14 cellular contexts compared by ENCODE assay signal in genomic region chr18:45657357-45658335, GRCh38. TPM values are rescaled to one million over a fixed set of nuclear protein-coding genes. Genes with fewer than 3 reads are reported as not detected.
A peak's percentile ranks its signal among the peaks of the same experiment; 100 is the strongest.
DNase-seq lines count a peak whose midpoint lies in the region; ATAC-seq and TF ChIP-seq lines count a peak whose summit lies in the region.
"Had no signal": no experiment of that assay in that cellular context is flagged by ENCODE, and none has a peak within 500 bp of the region (broad histone marks: within the 10 kb centered on the region; RNA-seq: fewer than 3 reads in every experiment).

No MANE protein-coding gene starts in this region.

- POLR2A ChIA-PET in MCF 10A (lab: Yijun Ruan, JAX) (interaction anchor here (0.7 to 1.7 kb wide), 3 partner anchors 9 to 28 kb away, joined by 3 to 6 read pairs (median 4); no protein-coding TSS in a partner anchor), T-cell (lab: Charles Lee) (interaction anchor here in 1 of 2 donors (0.7 kb wide), 1 partner anchor 31 kb away, joined by 11 read pairs; no protein-coding TSS in a partner anchor)

- H3K27ac ChIP-seq in breast epithelium, result no peak overlapping the region
- H3K27ac ChIP-seq: lower lobe of right lung had no signal

- peak overlapping the region; percentile 14 for H3K4me3 Mint-ChIP-seq in MCF 10A (ENCODE audit: unreplicated experiment)
- peak overlapping the region; percentile 0 to 66 (median 3) for H3K4me3 Mint-ChIP-seq in T-cell
- no peak overlapping the region for H3K4me3 Mint-ChIP-seq in progenitor cell of endocrine pancreas (ENCODE audit: low read depth)
- H3K4me3 Mint-ChIP-seq: H9 had no signal

- H3K27me3 ChIP-seq in breast epithelium, result no peaks in the 10 kb centered on the region
- H3K27me3 ChIP-seq: BE2C had no signal

- no TSS peak for BruUV-seq in MCF 10A (replicated peaks; lab: Mats Ljungman, UMichigan)

- CTCF ChIA-PET in MCF 10A (lab: Yijun Ruan, JAX) (interaction anchor here (0.7 to 1.9 kb wide), 3 partner anchors 9 to 38 kb away, joined by 3 to 5 read pairs (median 4); no protein-coding TSS in a partner anchor), T-cell (lab: Charles Lee) (interaction anchor here (0.6 to 1.4 kb wide), 5 partner anchors 8 to 458 kb away, joined by 3 to 4 read pairs (median 3); no protein-coding TSS in a partner anchor)

- no peaks in the 10 kb centered on the region for H3K9me3 Mint-ChIP-seq in MCF 10A (ENCODE audit: unreplicated experiment)
- H3K9me3 Mint-ChIP-seq in T-cell, result no peaks in the 10 kb centered on the region
- no peaks in the 10 kb centered on the region for H3K9me3 Mint-ChIP-seq in progenitor cell of endocrine pancreas (ENCODE audit: low read depth)
- H3K9me3 Mint-ChIP-seq: H9 had no signal

- H3K27ac Mint-ChIP-seq in MCF 10A (ENCODE audit: low read depth, unreplicated experiment) (peak overlapping the region; percentile 64), T-cell (peak overlapping the region; percentile 60), progenitor cell of endocrine pancreas (no peak overlapping the region)
- H3K27ac Mint-ChIP-seq: H9 had no signal

- H3K27me3 Mint-ChIP-seq in MCF 10A (ENCODE audit: insufficient read depth, unreplicated experiment), result no peaks in the 10 kb centered on the region
- no peaks in the 10 kb centered on the region for H3K27me3 Mint-ChIP-seq in T-cell
- H3K27me3 Mint-ChIP-seq in progenitor cell of endocrine pancreas, result peaks cover 3% of the 10 kb centered on the region

- H3K36me3 ChIP-seq in breast epithelium, result no peaks in the 10 kb centered on the region
- H3K36me3 ChIP-seq: BE2C, lower lobe of right lung had no signal

- ATAC-seq in T-cell (replicated peaks in 1 of 4), result peak; percentile 66 to 97 (median 87)
- ATAC-seq in HG02852 (IDR thresholded peaks at IDR 0.05; ENCODE audit: unreplicated experiment), result no peak
- ATAC-seq in GM21825 (IDR thresholded peaks at IDR 0.05; ENCODE audit: unreplicated experiment), result no peak
- ATAC-seq: lower lobe of right lung had no signal

- DNase-seq in MCF 10A (ENCODE audit: unreplicated experiment) (peak; percentile 66), breast epithelium (ENCODE audit: low spot score in 2 of 2) (no peak), T-cell (peak in 24 of 34 experiments; percentile 5 to 36 (median 20)), erythroblast (lab: John Stamatoyannopoulos, UW) (peak; percentile 34 to 43), stromal cell of bone marrow (ENCODE audit: low read depth) (peak; percentile 45), progenitor cell of endocrine pancreas (ENCODE audit: low spot score, unreplicated experiment) (no peak)
- DNase-seq: BE2C, caudate nucleus, H9, lower lobe of right lung, NCI-H526, SK-N-SH had no signal

- no peaks in the 10 kb centered on the region for H3K4me1 ChIP-seq in breast epithelium
- H3K4me1 ChIP-seq: BE2C, lower lobe of right lung had no signal

- H3K36me3 Mint-ChIP-seq in MCF 10A (ENCODE audit: insufficient read depth, unreplicated experiment), result peaks cover 6% of the 10 kb centered on the region
- H3K36me3 Mint-ChIP-seq in T-cell, result no peaks in the 10 kb centered on the region
- H3K36me3 Mint-ChIP-seq in progenitor cell of endocrine pancreas (ENCODE audit: insufficient read depth), result no peaks in the 10 kb centered on the region

- TF ChIP-seq CTCF in MCF 10A (IDR thresholded peaks at IDR 0.05; ENCODE audit: unreplicated experiment), result no peak
- TF ChIP-seq CTCF in breast epithelium (IDR thresholded peaks at IDR 0.05), result no peak
- TF ChIP-seq CTCF in progenitor cell of endocrine pancreas (IDR thresholded peaks at IDR 0.05; ENCODE audit: unreplicated experiment), result no peak

- no peaks in the 10 kb centered on the region for H3K9me3 ChIP-seq in breast epithelium
- H3K9me3 ChIP-seq: BE2C, lower lobe of right lung, SK-N-SH had no signal

- TF ChIP-seq POLR2A in breast epithelium (IDR thresholded peaks at IDR 0.05), result no peak
- no peak for TF ChIP-seq POLR2A in erythroblast (IDR thresholded peaks at IDR 0.05; ENCODE audit: low read length)

- no peak overlapping the region for H3K4me3 ChIP-seq in breast epithelium
- H3K4me3 ChIP-seq: lower lobe of right lung had no signal

- intact Hi-C loops in MCF 10A (cut with micrococcal nuclease) (no loop called here), breast epithelium (cut with DNase I; ENCODE audit: low total_unique reads) (no loop called here)

- H3K4me1 Mint-ChIP-seq in MCF 10A (ENCODE audit: insufficient read depth, unreplicated experiment) (peaks cover 28% of the 10 kb centered on the region), T-cell (peaks cover 24 to 35% (median 28%) of the 10 kb centered on the region in 3 donors), progenitor cell of endocrine pancreas (ENCODE audit: low read depth) (no peaks in the 10 kb centered on the region)

RNA-seq across cellular contexts. Expression of gene SLC14A2, which starts 42.4 kb away (rescaled TPM):
- total RNA-seq in MCF 10A (2022) (not detected in 2 replicates), breast epithelium (1 to 10 TPM in 1 of 3 donors, not detected in 2; 2.1 TPM), T-cell (under 1 TPM in 3 of 5 donors, not detected in 2; 0.06 to 0.14 (median 0.06) TPM), progenitor cell of endocrine pancreas (1.00 and 1.2 TPM in 2 replicates)
- total RNA-seq: lower lobe of right lung had no signal

Comparison
In these comparisons a context has a peak if more than half of its experiments do, and no peak if none do; other contexts are left out.
1. DNase-seq: peak in MCF 10A (single experiment), T-cell (24 of 34), erythroblast (2 of 2) and stromal cell of bone marrow (single experiment); none in breast epithelium (0 of 2) and progenitor cell of endocrine pancreas (single experiment).
2. ATAC-seq: peak in T-cell (4 of 4); none in HG02852 (single experiment) and GM21825 (single experiment).